In genomic region chr6:79076160-79076559, GRCh38 we compare ENCODE assay signal across 1 cellular context.
TF ChIP-seq lines count a peak whose summit lies in the region.

No MANE protein-coding gene starts in this region.

TF ChIP-seq in WTC11, 78 proteins besides CTCF, POLR2A, EP300 and RAD21 (continued from another document):
- TF ChIP-seq ZNF423 (CRISPR knock-in tag; IDR thresholded peaks at IDR 0.05) (no peak), TEAD1 (CRISPR knock-in tag; IDR thresholded peaks at IDR 0.05) (no peak), ERG (CRISPR knock-in tag; IDR thresholded peaks at IDR 0.05) (no peak)
- TF ChIP-seq, protein P1, sequence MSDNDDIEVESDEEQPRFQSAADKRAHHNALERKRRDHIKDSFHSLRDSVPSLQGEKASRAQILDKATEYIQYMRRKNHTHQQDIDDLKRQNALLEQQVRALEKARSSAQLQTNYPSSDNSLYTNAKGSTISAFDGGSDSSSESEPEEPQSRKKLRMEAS (CRISPR knock-in tag; IDR thresholded peaks at IDR 0.05): no peak
TF ChIP-seq in WTC11: peak in this region for 0.
